Comparison of ENCODE assay signal across 19 cellular contexts in the genomic region with DNA sequence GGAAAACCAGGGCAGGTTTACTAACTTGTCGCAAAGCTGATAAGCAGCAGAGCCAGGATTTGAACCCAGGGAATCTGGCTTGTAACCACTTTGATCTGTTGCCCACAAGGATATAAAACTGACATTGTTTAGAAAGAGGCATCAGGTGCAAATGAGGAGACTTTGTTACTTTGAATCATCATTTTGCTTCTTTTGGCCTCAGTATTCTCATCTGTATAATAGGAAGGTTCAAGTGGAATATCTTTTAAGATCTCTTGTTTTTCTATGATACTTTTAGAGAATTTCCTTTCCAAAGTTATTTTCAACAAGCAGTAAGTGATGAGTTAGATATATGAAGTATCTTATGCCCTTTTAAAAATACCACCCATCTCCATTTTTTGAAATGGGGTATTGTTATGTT. TPM values are rescaled to one million over a fixed set of nuclear protein-coding genes. Genes with fewer than 3 reads are reported as not detected.
DNase-seq lines count a peak whose midpoint lies in the region; ATAC-seq, FAIRE-seq and TF ChIP-seq lines count a peak whose summit lies in the region.
"Had no signal": no experiment of that assay in that cellular context is flagged by ENCODE, and none has a peak within 500 bp of the region (broad histone marks: within the 10 kb centered on the region; RNA-seq: fewer than 3 reads in every experiment).

No MANE protein-coding gene starts in this region.

- TF ChIP-seq POLR2A in K562 (conservative IDR thresholded peaks at IDR 0.05) (no peak), right lobe of liver (IDR thresholded peaks at IDR 0.05) (no peak), thyroid gland (IDR thresholded peaks at IDR 0.05) (no peak)

- no peak for TF ChIP-seq CTCF in K562 (IDR thresholded peaks at IDR 0.05 in 2 of 3, conservative IDR thresholded peaks at IDR 0.05 in 1 of 3; ENCODE audit: insufficient read depth in 2 of 3, low read depth in 1 of 3, low read length in 3 of 3)
- no peak for TF ChIP-seq CTCF in kidney (IDR thresholded peaks at IDR 0.05; ENCODE audit: borderline replicate concordance, extremely low read depth, insufficient read depth)
- no peak for TF ChIP-seq CTCF in right lobe of liver (IDR thresholded peaks at IDR 0.05)
- TF ChIP-seq CTCF in thyroid gland (IDR thresholded peaks at IDR 0.05), result no peak

- no peaks in the 10 kb centered on the region for H3K27me3 Mint-ChIP-seq in CD4-positive, alpha-beta memory T cell

- no peak overlapping the region for H3K27ac Mint-ChIP-seq in CD4-positive, alpha-beta memory T cell
- H3K27ac Mint-ChIP-seq: CD8-positive, alpha-beta T cell had no signal

- CTCF ChIA-PET in K562 (lab: Yijun Ruan, JAX; ENCODE audit: low intra/inter-chr PET ratio), result no interaction called here
- CTCF ChIA-PET in CD4-positive, alpha-beta memory T cell (lab: Charles Lee; ENCODE audit: partially characterized antibody), result no interaction called here

- H3K9ac ChIP-seq in K562 (ENCODE audit: insufficient read depth in 1 of 2, low read depth in 2 of 2, low read length in 2 of 2) (no peak overlapping the region), kidney (ENCODE audit: low read length in 2 of 2) (no peak overlapping the region)

- no peaks in the 10 kb centered on the region for H3K9me3 Mint-ChIP-seq in CD4-positive, alpha-beta memory T cell
- H3K9me3 Mint-ChIP-seq: CD8-positive, alpha-beta T cell had no signal

- no peaks in the 10 kb centered on the region for H3K79me2 ChIP-seq in K562 (ENCODE audit: control insufficient read depth, insufficient read depth, low read length)

- WGBS in K562 (ENCODE audit: insufficient coverage, low coverage, missing lambda C conversion rate), result 88% methylated on average over 1 of the region's 1 CpG
- 29% methylated on average over 1 of the region's 1 CpG for WGBS in right lobe of liver (ENCODE audit: insufficient coverage, low coverage, low lambda C conversion rate, missing lambda C conversion rate)
- 100% methylated on average over 1 of the region's 1 CpG for WGBS in thyroid gland, 2 donors
- WGBS in right cardiac atrium, result 97% methylated on average over 1 of the region's 1 CpG

- H3K27me3 ChIP-seq in K562 (ENCODE audit: control insufficient read depth in 2 of 2, insufficient read depth in 2 of 2, low read length in 2 of 2) (no peaks in the 10 kb centered on the region), right lobe of liver (no peaks in the 10 kb centered on the region), thyroid gland (no peaks in the 10 kb centered on the region), right cardiac atrium (ENCODE audit: control insufficient read depth, insufficient read depth) (no peaks in the 10 kb centered on the region)
- H3K27me3 ChIP-seq in CD4-positive, alpha-beta memory T cell (ENCODE audit: insufficient read depth, low read length), result no peaks in the 10 kb centered on the region

- H3K9me1 ChIP-seq in K562 (ENCODE audit: control insufficient read depth, insufficient read depth, low read length), result no peaks in the 10 kb centered on the region

- no peak overlapping the region for H3K4me3 Mint-ChIP-seq in CD4-positive, alpha-beta memory T cell
- H3K4me3 Mint-ChIP-seq: CD8-positive, alpha-beta T cell had no signal

- no peak for TF ChIP-seq EP300 in K562 (IDR thresholded peaks at IDR 0.05; ENCODE audit: low read length)

- H3K36me3 Mint-ChIP-seq in CD4-positive, alpha-beta memory T cell, result peaks cover 2 to 17% of the 10 kb centered on the region in 2 donors

- in situ Hi-C loops in K562 (cut with MboI), result no loop called here

- intact Hi-C loops in K562 (cut with micrococcal nuclease) (no loop called here), kidney (cut with DNase I) (no loop called here), right lobe of liver (cut with DNase I) (no loop called here), thyroid gland (cut with DNase I) (no loop called here), right cardiac atrium (cut with DNase I) (no loop called here)
- intact Hi-C loops in CD4-positive, alpha-beta memory T cell (cut with micrococcal nuclease), result no loop called here

- no peak overlapping the region for H3K27ac ChIP-seq in K562 (ENCODE audit: extremely low read depth, low read depth, low read length)
- H3K27ac ChIP-seq in kidney (ENCODE audit: low read depth in 2 of 2, low read length in 2 of 2), result peak overlapping the region; percentile 61 to 67
- H3K27ac ChIP-seq in right lobe of liver, result peak overlapping the region; percentile 58 to 82 (median 72)
- H3K27ac ChIP-seq in thyroid gland, result peak overlapping the region; percentile 82 to 90 (median 84)
- H3K27ac ChIP-seq in CD4-positive, alpha-beta memory T cell (ENCODE audit: low read depth, low read length), result no peak overlapping the region
- no peak overlapping the region for H3K27ac ChIP-seq in right cardiac atrium (ENCODE audit: low read length)

- peaks cover 8% of the 10 kb centered on the region for H3K36me3 ChIP-seq in K562 (ENCODE audit: control insufficient read depth, insufficient read depth, low read length)
- H3K36me3 ChIP-seq in kidney (ENCODE audit: control insufficient read depth in 1 of 2, insufficient read depth in 2 of 2, low read length in 2 of 2), result peaks cover 4 to 5% of the 10 kb centered on the region in 2 donors
- H3K36me3 ChIP-seq in right lobe of liver, result no peaks in the 10 kb centered on the region
- peaks cover under 1 to 4% of the 10 kb centered on the region in 2 donors for H3K36me3 ChIP-seq in thyroid gland
- H3K36me3 ChIP-seq in CD4-positive, alpha-beta memory T cell (ENCODE audit: insufficient read depth, low read length), result no peaks in the 10 kb centered on the region

- FAIRE-seq in K562 (lab: Jason Lieb, UNC) (no peak), kidney (lab: Jason Lieb, UNC) (no peak)
- FAIRE-seq: GM12878 had no signal

- TF ChIP-seq RAD21 in K562 (CRISPR knock-in tag; conservative IDR thresholded peaks at IDR 0.05 in 1 of 2, IDR thresholded peaks at IDR 0.05 in 1 of 2), result no peak

- DNase-seq in K562 (ENCODE audit: extremely low read depth in 1 of 4, low spot score in 3 of 4) (no peak), kidney (no peak), right lobe of liver (no peak), thyroid gland (no peak), right cardiac atrium (no peak), HPDE6-E6E7 (ENCODE audit: extremely low spot score) (no peak)
- no peak for DNase-seq in CD4-positive, alpha-beta memory T cell
- DNase-seq: Caco-2; CD8-positive, alpha-beta T cell; DMS153; DMS79; EL; GDM1; GOT3; H7; HCEC 1CT had no signal

- H2AFZ ChIP-seq in K562 (ENCODE audit: low read depth, low read length), result no peak overlapping the region

- H3K9me3 ChIP-seq in K562 (replicated peaks; ENCODE audit: control insufficient read depth, insufficient read depth, low read depth, low read length), result no peaks in the 10 kb centered on the region
- H3K9me3 ChIP-seq in kidney (ENCODE audit: control insufficient read depth in 1 of 2, low read length in 2 of 2), result no peaks in the 10 kb centered on the region
- H3K9me3 ChIP-seq in right lobe of liver, result no peaks in the 10 kb centered on the region
- H3K9me3 ChIP-seq in thyroid gland, result no peaks in the 10 kb centered on the region
- no peaks in the 10 kb centered on the region for H3K9me3 ChIP-seq in CD4-positive, alpha-beta memory T cell (ENCODE audit: control insufficient read depth in 1 of 2, low read length in 2 of 2)
- no peaks in the 10 kb centered on the region for H3K9me3 ChIP-seq in right cardiac atrium (ENCODE audit: control insufficient read depth, low read length)
- H3K9me3 ChIP-seq: Caco-2 had no signal

- H3K4me1 ChIP-seq in K562 (replicated peaks in 1 of 2; ENCODE audit: control insufficient read depth in 2 of 2, insufficient read depth in 2 of 2, low read length in 2 of 2) (peaks cover 7 to 20% of the 10 kb centered on the region in 2 experiments; a peak in 4 of 5 replicates), kidney (ENCODE audit: control insufficient read depth in 1 of 2, insufficient read depth in 1 of 2, low read depth in 1 of 2, low read length in 2 of 2) (peaks cover 6 to 26% of the 10 kb centered on the region in 2 donors), right lobe of liver (peaks cover 0 to 70% (median 26%) of the 10 kb centered on the region in 4 donors), thyroid gland (peaks cover 42 to 44% of the 10 kb centered on the region in 2 donors), right cardiac atrium (ENCODE audit: control insufficient read depth, insufficient read depth, low read length) (peaks cover 8% of the 10 kb centered on the region)
- no peaks in the 10 kb centered on the region for H3K4me1 ChIP-seq in CD4-positive, alpha-beta memory T cell (ENCODE audit: insufficient read depth, low read length)

- no TSS peak for BruUV-seq in K562 (replicated peaks; lab: Mats Ljungman, UMichigan)

- H4K20me1 ChIP-seq in K562 (replicated peaks; ENCODE audit: control insufficient read depth, insufficient read depth, low read length), result peaks cover 5% of the 10 kb centered on the region; the same call in 1 of the 2 replicates

- no peaks in the 10 kb centered on the region for H3K4me1 Mint-ChIP-seq in CD4-positive, alpha-beta memory T cell

- no peak overlapping the region for H3K4me2 ChIP-seq in K562 (ENCODE audit: insufficient read depth, low read length)

- POLR2A ChIA-PET in K562 (lab: Yijun Ruan, JAX), result no interaction called here
- POLR2A ChIA-PET in CD4-positive, alpha-beta memory T cell (lab: Charles Lee; ENCODE audit: partially characterized antibody), result no interaction called here

- ATAC-seq in K562 (no peak), right lobe of liver (no peak), right cardiac atrium (no peak), GM21360 (IDR thresholded peaks at IDR 0.05; ENCODE audit: unreplicated experiment) (no peak)
- ATAC-seq: CD8-positive, alpha-beta T cell; GM12878 had no signal

- H3K4me3 ChIP-seq in K562 (no peak overlapping the region), kidney (ENCODE audit: low read length in 2 of 2) (peak overlapping the region in 1 of 2 donors; percentile 35), right lobe of liver (no peak overlapping the region), thyroid gland (replicated peaks in 1 of 3) (no peak overlapping the region), right cardiac atrium (ENCODE audit: low read length) (no peak overlapping the region)
- H3K4me3 ChIP-seq in CD4-positive, alpha-beta memory T cell (ENCODE audit: low read length in 2 of 2), result no peak overlapping the region
- H3K4me3 ChIP-seq: GM12878 had no signal

RNA-seq across cellular contexts. Expression of a gene that starts 57.8 kb away (rescaled TPM):
- 1.1 and 3.9 TPM in 2 replicates for total RNA-seq in K562 (2011; cell fraction: chromatin; rRNA removed; ENCODE audit: low replicate concordance)
- total RNA-seq in K562 (2011; cell fraction: nucleolus; rRNA removed), result 0.92 and 1.0 TPM in 2 replicates
- 2.2 and 2.9 TPM in 2 replicates for total RNA-seq in K562 (2011; cell fraction: nucleoplasm; rRNA removed)
- total RNA-seq in K562 (2014; rRNA removed), result 6.5 and 7.1 TPM in 2 replicates
- 7.2 and 8.0 TPM in 2 replicates for total RNA-seq in K562 (2014; rRNA removed; fragmentation: Illumina TruSeq; extraction: Trizol)
- 3.8 and 4.3 TPM in 2 replicates for total RNA-seq in K562 (2015; rRNA removed; fragmentation: Illumina TruSeq; extraction: Trizol)
- total RNA-seq in K562 (2021), result 5.2 and 5.4 TPM in 2 replicates
- polyA plus RNA-seq in K562 (2011; rRNA removed), result 6.1 and 7.0 TPM in 2 replicates
- 1.6 and 3.2 TPM in 2 replicates for polyA plus RNA-seq in K562 (2011; cell fraction: cytosol; rRNA removed)
- 0.91 and 1.6 TPM in 2 replicates for polyA plus RNA-seq in K562 (2011; cell fraction: nucleus; rRNA removed)
- 3.6 and 6.1 TPM in 2 replicates for polyA plus RNA-seq in K562 (2012)
- polyA plus RNA-seq in K562 (2014; fragmentation: Illumina TruSeq; extraction: Trizol), result 8.9 and 9.4 TPM in 2 replicates
- polyA plus RNA-seq in K562 (2014; fragmentation: Nextera tagmentation; extraction: Ambion mirVana), result 1 to 10 TPM; 2.4 to 4.3 TPM
- 10.6 and 10.9 TPM in 2 replicates for polyA plus RNA-seq in K562 (2014; rRNA removed)
- polyA minus RNA-seq in K562 (2011; rRNA and poly(A)+ RNA removed), result 3.3 and 4.4 TPM in 2 replicates
- 0.64 and 1.5 TPM in 2 replicates for polyA minus RNA-seq in K562 (2011; cell fraction: cytosol; rRNA and poly(A)+ RNA removed)
- 0.54 and 1.4 TPM in 2 replicates for polyA minus RNA-seq in K562 (2011; cell fraction: nucleus; rRNA and poly(A)+ RNA removed)
- total RNA-seq in kidney, result 5.9 TPM
- polyA plus RNA-seq in kidney (ENCODE audit: insufficient read depth, low read depth, low replicate concordance), result 12.4 TPM
- total RNA-seq in right lobe of liver, result 1 to 10 TPM; 1.8 to 5.7 (median 3.0) TPM
- total RNA-seq in thyroid gland, result 10 to 100 TPM; 14.1 to 16.3 (median 16.2) TPM
- total RNA-seq in CD4-positive, alpha-beta memory T cell, result 1 to 10 TPM; 1.2 to 1.6 TPM
- 1 to 10 TPM; 3.4 to 3.9 TPM for polyA plus RNA-seq in CD4-positive, alpha-beta memory T cell
- 10 to 100 TPM in 1 of 4 donors, 1 to 10 TPM in 3; 5.2 to 11.9 (median 6.3) TPM for total RNA-seq in right cardiac atrium
- 12.9 TPM for polyA plus RNA-seq in right cardiac atrium
- total RNA-seq: A673, Caco-2 had no signal

Comparison
In these comparisons a context has a peak if more than half of its experiments do, and no peak if none do; other contexts are left out.
1. H3K27ac ChIP-seq: peak in kidney (2 of 2), right lobe of liver (3 of 3) and thyroid gland (3 of 3); none in K562 (single experiment), CD4-positive, alpha-beta memory T cell (single experiment) and right cardiac atrium (single experiment).